In the genomic region with DNA sequence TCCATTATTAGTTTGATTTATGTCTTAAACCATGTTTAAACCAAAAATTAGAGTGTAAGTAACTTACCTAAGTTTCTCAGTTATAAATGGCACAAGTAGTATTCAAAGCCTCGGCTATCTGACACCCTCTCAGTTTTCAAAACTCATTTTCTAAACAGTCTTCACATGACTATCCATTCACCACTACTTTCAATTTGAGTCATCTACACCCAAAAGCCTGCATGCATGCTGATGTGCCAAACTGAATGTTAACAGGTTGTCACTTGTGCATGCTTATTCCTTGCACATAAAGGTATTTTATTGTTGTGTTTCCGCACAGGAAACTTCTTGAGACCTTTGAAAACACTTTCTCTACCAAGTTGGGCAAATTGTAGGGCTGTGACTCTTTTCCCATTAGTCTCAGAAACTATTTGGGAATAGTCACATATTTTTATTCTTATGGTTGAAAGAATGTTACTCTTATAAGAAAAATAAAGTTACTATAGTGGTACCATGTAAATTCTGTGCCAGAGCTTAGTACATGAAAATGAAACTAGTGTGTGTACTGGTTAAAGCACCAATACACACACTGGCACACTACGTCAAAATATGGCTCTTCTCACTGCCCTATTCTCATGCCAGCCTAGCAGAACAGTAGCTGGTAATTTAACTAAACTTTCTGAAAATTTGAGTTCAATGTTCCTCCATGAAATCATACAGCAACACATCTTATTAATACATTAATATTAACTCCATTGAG, we compare ENCODE assay signal across 18 cellular contexts. TPM values are rescaled to one million over a fixed set of nuclear protein-coding genes. Genes with fewer than 3 reads are reported as not detected.
DNase-seq lines count a peak whose midpoint lies in the region; ATAC-seq and TF ChIP-seq lines count a peak whose summit lies in the region.
"Had no signal": no experiment of that assay in that cellular context is flagged by ENCODE, and none has a peak within 500 bp of the region (broad histone marks: within the 10 kb centered on the region; RNA-seq: fewer than 3 reads in every experiment).

No MANE protein-coding gene starts in this region.

- TF ChIP-seq CTCF in GM12865 (IDR thresholded peaks at IDR 0.05; ENCODE audit: insufficient read depth, low read depth, low read length, missing control alignments): no peak

- peak; percentile 48 for ATAC-seq in GM19324 (IDR thresholded peaks at IDR 0.05; ENCODE audit: low FRiP score, unreplicated experiment)
- peak; percentile 88 for ATAC-seq in HG02623 (IDR thresholded peaks at IDR 0.05; ENCODE audit: unreplicated experiment)
- peak; percentile 73 for ATAC-seq in HG03354 (IDR thresholded peaks at IDR 0.05; ENCODE audit: poor library complexity, severe bottlenecking, unreplicated experiment)
- no peak for ATAC-seq in left ventricle myocardium superior

- peak; percentile 74 for DNase-seq in GM12865 (ENCODE audit: low read depth)
- no peak for DNase-seq in activated naive CD4-positive, alpha-beta T cell treated with anti-CD3 and anti-CD28 coated beads, Interleukin-2, amount 50 U/mL, for 16 hours
- no peak for DNase-seq in kidney glomerular epithelial cell (lab: John Stamatoyannopoulos, UW)
- DNase-seq in left ventricle myocardium superior: no peak
- DNase-seq in NCI-H2171 treated with DMSO at 0.1 percent for 48 hours (lab: John Stamatoyannopoulos, UW): no peak
- DNase-seq: EL; NCI-H748 treated with DMSO at 0.1 percent for 48 hours; stimulated activated CD4-positive, alpha-beta T cell treated with anti-CD3 and anti-CD28 coated beads, Interleukin-4, amount 100 ng/mL, for 24 hours had no signal

- intact Hi-C loops in left ventricle myocardium superior (cut with micrococcal nuclease): loop anchor here (2.0 kb wide), 1 partner anchor 33 kb away; no protein-coding TSS in a partner anchor

- no peak overlapping the region for H3K4me3 ChIP-seq in GM12865 (ENCODE audit: low read depth, low read length)

RNA-seq across cellular contexts. Expression of gene OR51E2, which starts 2.2 kb away (rescaled TPM):
- not detected for total RNA-seq in left ventricle myocardium superior
- total RNA-seq: activated naive CD4-positive, alpha-beta T cell treated with anti-CD3 and anti-CD28 coated beads, Interleukin-2, amount 50 U/mL, for 72 hours; dermis microvascular lymphatic vessel endothelial cell; liver; M059J had no signal

RNA-seq across cellular contexts. Expression of gene MMP26, which starts 4.7 kb away (rescaled TPM):
- total RNA-seq in left ventricle myocardium superior: not detected
- total RNA-seq: activated naive CD4-positive, alpha-beta T cell treated with anti-CD3 and anti-CD28 coated beads, Interleukin-2, amount 50 U/mL, for 72 hours; dermis microvascular lymphatic vessel endothelial cell; glomerular endothelial cell; liver; M059J; osteocyte; subcutaneous adipose tissue had no signal

RNA-seq across cellular contexts. Expression of gene OR51E1, which starts 56.1 kb away (rescaled TPM):
- 1.8 TPM for total RNA-seq in left ventricle myocardium superior
- total RNA-seq: activated naive CD4-positive, alpha-beta T cell treated with anti-CD3 and anti-CD28 coated beads, Interleukin-2, amount 50 U/mL, for 72 hours; dermis microvascular lymphatic vessel endothelial cell; glomerular endothelial cell; M059J had no signal
